In genomic region chrX:149829751-149830191, GRCh38 we compare ENCODE assay signal across 8 cellular contexts.
DNase-seq lines count a peak whose midpoint lies in the region; ATAC-seq and TF ChIP-seq lines count a peak whose summit lies in the region.

No MANE protein-coding gene starts in this region.

- ATAC-seq in GM18520 (IDR thresholded peaks at IDR 0.05; ENCODE audit: unreplicated experiment): no peak
- ATAC-seq in HG03025 (IDR thresholded peaks at IDR 0.05; ENCODE audit: low FRiP score, unreplicated experiment): no peak

- POLR2A ChIA-PET in HEK293T (lab: Yijun Ruan, JAX): no interaction called here

- DNase-seq in activated T-cell treated with anti-CD3 and anti-CD28 coated beads for 24 hours (ENCODE audit: low read depth) (peak; percentile 3), T-helper 9 cell (peak; percentile 5), fibroblast of peridontal ligament (ENCODE audit: extremely low read depth) (peak; percentile 16), stromal cell of bone marrow (ENCODE audit: low read depth) (peak; percentile 3), HEK293T (ENCODE audit: extremely low spot score) (no peak)
- DNase-seq in activated T-cell treated with anti-CD3 and anti-CD28 coated beads, Interleukin-2, amount 50 U/mL, for 1 hour: no peak

- CTCF ChIA-PET in HEK293T (lab: Yijun Ruan, JAX): no interaction called here

TF ChIP-seq in HEK293T, 16 proteins besides CTCF, POLR2A, EP300 and RAD21:
- no peak for TF ChIP-seq ELF4 (IDR thresholded peaks at IDR 0.05)
- TF ChIP-seq PKNOX1 (IDR thresholded peaks at IDR 0.05): no peak
- no peak for TF ChIP-seq ARNT (IDR thresholded peaks at IDR 0.05)
- TF ChIP-seq SP1 (IDR thresholded peaks at IDR 0.05): no peak
- TF ChIP-seq LEF1 (IDR thresholded peaks at IDR 0.05; ENCODE audit: borderline replicate concordance): no peak
- no peak for TF ChIP-seq FOXK2 (IDR thresholded peaks at IDR 0.05)
- TF ChIP-seq L3MBTL2 (conservative IDR thresholded peaks at IDR 0.05): no peak
- no peak for TF ChIP-seq ZNF384 (IDR thresholded peaks at IDR 0.05)
TF ChIP-seq in HEK293T: peak in this region for 0.

Comparison
In these comparisons a context has a peak if more than half of its experiments do, and no peak if none do; other contexts are left out.
1. DNase-seq: peak in activated T-cell treated with anti-CD3 and anti-CD28 coated beads for 24 hours (single experiment), T-helper 9 cell (single experiment), fibroblast of peridontal ligament (single experiment) and stromal cell of bone marrow (single experiment); none in activated T-cell treated with anti-CD3 and anti-CD28 coated beads, Interleukin-2, amount 50 U/mL, for 1 hour (single experiment) and HEK293T (single experiment).